Comparison of ENCODE assay signal across 8 cellular contexts in genomic region chr10:102583435-102584417, GRCh38.
A peak's percentile ranks its signal among the peaks of the same experiment; 100 is the strongest.
DNase-seq lines count a peak whose midpoint lies in the region; ATAC-seq, FAIRE-seq and TF ChIP-seq lines count a peak whose summit lies in the region.

No MANE protein-coding gene starts in this region.

- H3K4me1 Mint-ChIP-seq in naive thymus-derived CD4-positive, alpha-beta T cell: peaks cover 6 to 21% (median 16%) of the 10 kb centered on the region in 7 donors

- intact Hi-C loops in esophagus muscularis mucosa (cut with DNase I): loop anchor here (2.0 to 5.0 kb wide), 2 partner anchors 75 to 191 kb away; no protein-coding TSS in a partner anchor
- intact Hi-C loops in naive thymus-derived CD4-positive, alpha-beta T cell (cut with micrococcal nuclease): loop anchor here (1.0 to 5.0 kb wide), 7 partner anchors 80 to 414 kb away; partner anchors contain the start of gene SUFU (in 2 of the 2)

- no peaks in the 10 kb centered on the region for H3K9me3 Mint-ChIP-seq in naive thymus-derived CD4-positive, alpha-beta T cell

- CTCF ChIA-PET in naive thymus-derived CD4-positive, alpha-beta T cell (lab: Charles Lee): interaction anchor here (0.5 to 3.4 kb wide), 29 partner anchors 14 to 415 kb away, joined by 3 to 39 read pairs (median 4); partner anchors contain the start of genes ACTR1A, NFKB2, SUFU and TRIM8

- no peak overlapping the region for H3K27ac ChIP-seq in esophagus muscularis mucosa (replicated peaks in 1 of 4)
- H3K27ac ChIP-seq in naive thymus-derived CD4-positive, alpha-beta T cell (ENCODE audit: low read depth, low read length): no peak overlapping the region

- H3K27me3 ChIP-seq in esophagus muscularis mucosa: no peaks in the 10 kb centered on the region
- no peaks in the 10 kb centered on the region for H3K27me3 ChIP-seq in naive thymus-derived CD4-positive, alpha-beta T cell (ENCODE audit: control insufficient read depth in 2 of 2, insufficient read depth in 2 of 2, low read length in 2 of 2)

- no peak for TF ChIP-seq POLR2A in esophagus muscularis mucosa (IDR thresholded peaks at IDR 0.05; ENCODE audit: low read depth)

- 35% methylated on average over 11 of the region's 11 CpGs for WGBS in esophagus muscularis mucosa

- DNase-seq in HuH-7 (ENCODE audit: low spot score) (peak; percentile 75), OCI-M2 (lab: John Stamatoyannopoulos, UW; ENCODE audit: unreplicated experiment) (peak; percentile 92), activated T-cell treated with anti-CD3 and anti-CD28 coated beads for 4 hours (peak; percentile 77), esophagus muscularis mucosa (ENCODE audit: extremely low spot score) (peak; percentile 96)
- peak; percentile 57 to 79 (median 76) for DNase-seq in naive thymus-derived CD4-positive, alpha-beta T cell
- DNase-seq in stimulated activated CD8-positive, alpha-beta memory T cell treated with anti-CD3 and anti-CD28 coated beads, Interleukin-7, amount 100 ng/mL, for 48 hours (ENCODE audit: extremely low read depth in 1 of 2, low read depth in 1 of 2): peak; percentile 46 to 72

- no peak for TF ChIP-seq EP300 in esophagus muscularis mucosa (IDR thresholded peaks at IDR 0.05)

- peak; percentile 94 for FAIRE-seq in A204.1 (lab: Jason Lieb, UNC)

- no peak overlapping the region for H3K4me3 Mint-ChIP-seq in naive thymus-derived CD4-positive, alpha-beta T cell

- peaks cover 5 to 47% (median 36%) of the 10 kb centered on the region in 4 donors for H3K4me1 ChIP-seq in esophagus muscularis mucosa
- no peaks in the 10 kb centered on the region for H3K4me1 ChIP-seq in naive thymus-derived CD4-positive, alpha-beta T cell (ENCODE audit: control insufficient read depth in 2 of 2, insufficient read depth in 2 of 2, low read length in 2 of 2)

- peak; percentile 84 to 89 (median 87) for TF ChIP-seq CTCF in esophagus muscularis mucosa (IDR thresholded peaks at IDR 0.05)

- no peaks in the 10 kb centered on the region for H3K36me3 ChIP-seq in esophagus muscularis mucosa
- H3K36me3 ChIP-seq in naive thymus-derived CD4-positive, alpha-beta T cell (ENCODE audit: control insufficient read depth in 2 of 3, insufficient read depth in 3 of 3, low read length in 3 of 3): no peaks in the 10 kb centered on the region

- no peaks in the 10 kb centered on the region for H3K27me3 Mint-ChIP-seq in naive thymus-derived CD4-positive, alpha-beta T cell

- no peak overlapping the region for H3K4me3 ChIP-seq in esophagus muscularis mucosa
- H3K4me3 ChIP-seq in naive thymus-derived CD4-positive, alpha-beta T cell (ENCODE audit: low read length): no peak overlapping the region

- peak; percentile 70 for ATAC-seq in GM18498 (IDR thresholded peaks at IDR 0.05; ENCODE audit: unreplicated experiment)
- ATAC-seq in naive thymus-derived CD4-positive, alpha-beta T cell: peak; percentile 97

- no peaks in the 10 kb centered on the region for H3K9me3 ChIP-seq in esophagus muscularis mucosa
- no peaks in the 10 kb centered on the region for H3K9me3 ChIP-seq in naive thymus-derived CD4-positive, alpha-beta T cell (ENCODE audit: control insufficient read depth in 2 of 3, low read length in 3 of 3)

- peak overlapping the region in 5 of 9 donors; percentile 14 to 76 (median 47) for H3K27ac Mint-ChIP-seq in naive thymus-derived CD4-positive, alpha-beta T cell

- peaks cover 0 to 4% (median 0%) of the 10 kb centered on the region in 5 donors for H3K36me3 Mint-ChIP-seq in naive thymus-derived CD4-positive, alpha-beta T cell

- POLR2A ChIA-PET in naive thymus-derived CD4-positive, alpha-beta T cell (lab: Charles Lee): interaction anchor here (0.6 to 1.6 kb wide), 10 partner anchors 18 to 764 kb away, joined by 3 to 8 read pairs (median 3); partner anchors contain the start of gene SUFU
